Comparison of ENCODE assay signal across 20 cellular contexts in genomic region chr5:116420540-116420939, GRCh38.
"Had no signal": no experiment of that assay in that cellular context is flagged by ENCODE, and none has a peak within 500 bp of the region (broad histone marks: within the 10 kb centered on the region; RNA-seq: fewer than 3 reads in every experiment).

No MANE protein-coding gene starts in this region.

- H3K27me3 ChIP-seq: left lung, spleen had no signal

- H3K4me1 ChIP-seq: left lung, spleen had no signal

- DNase-seq: activated CD4-positive, alpha-beta T cell treated with anti-CD3 and anti-CD28 coated beads for 36 hours; activated CD4-positive, alpha-beta T cell treated with anti-CD3 and anti-CD28 coated beads, Interleukin-2, amount 50 U/mL, for 4 hours; activated CD8-positive, alpha-beta memory T cell treated with anti-CD3 and anti-CD28 coated beads for 24 hours; activated CD8-positive, alpha-beta memory T cell treated with anti-CD3 and anti-CD28 coated beads, Interleukin-2, amount 50 U/mL, for 4 hours; activated naive CD4-positive, alpha-beta T cell treated with Interleukin-2 at 50 U/mL for 16 hours; activated naive CD8-positive, alpha-beta T cell treated with anti-CD3 and anti-CD28 coated beads for 36 hours; activated T-cell treated with anti-CD3 and anti-CD28 coated beads, Interleukin-2, amount 50 U/mL, for 24 hours; cerebellar nuclear complex; hippocampal formation; kidney glomerular epithelial cell; retina; spleen; stimulated activated CD4-positive, alpha-beta T cell treated with anti-CD3 and anti-CD28 coated beads, Interleukin-4, amount 100 ng/mL, for 1 hour; stimulated activated naive CD4-positive, alpha-beta T cell treated with Interleukin-2 at 50 U/mL for 16 hours; T-helper 1 cell had no signal

- FAIRE-seq: TTC549 had no signal

- H3K9me3 ChIP-seq: left lung, spleen had no signal

- ATAC-seq: activated CD4-positive, alpha-beta T cell treated with anti-CD3 and anti-CD28 coated beads for 36 hours; left lung; natural killer cell treated with Interleukin-12 subunit alpha and Interleukin-12 subunit beta and Interleukin-15 and Interleukin-18, amount 100 ng/mL, for 72 hours; WTC11 had no signal

- H3K36me3 ChIP-seq: left lung had no signal

- H3K27ac ChIP-seq: coronary artery, left lung, spleen had no signal

- H3K4me3 ChIP-seq: coronary artery, left lung, spleen had no signal
